ENCODE assay signal across 23 cellular contexts in genomic region chrX:130560558-130560957, GRCh38.
"Had no signal": no experiment of that assay in that cellular context is flagged by ENCODE, and none has a peak within 500 bp of the region (broad histone marks: within the 10 kb centered on the region; RNA-seq: fewer than 3 reads in every experiment).

No MANE protein-coding gene starts in this region.

- H3K27me3 ChIP-seq: esophagus squamous epithelium, gastroesophageal sphincter, right atrium auricular region, tibial artery had no signal

- H3K27me3 Mint-ChIP-seq: stimulated activated naive CD8-positive, alpha-beta T cell treated with anti-CD3 and anti-CD28 coated beads, Interleukin-15, Interleukin-2, amounts not matched to agents 100 ng/mL and 50 ng/mL, for 24 hours had no signal

- H3K4me1 Mint-ChIP-seq: activated naive CD4-positive, alpha-beta T cell treated with anti-CD3 and anti-CD28 coated beads, Interleukin-2, amount 50 U/mL, for 24 hours; central memory CD8-positive, alpha-beta T cell; T-cell had no signal

- H3K4me3 ChIP-seq: esophagus squamous epithelium, gastroesophageal sphincter, heart left ventricle, right atrium auricular region, tibial artery had no signal

- H3K9me3 ChIP-seq: esophagus squamous epithelium, gastroesophageal sphincter, heart left ventricle, right atrium auricular region, tibial artery had no signal

- H3K27ac ChIP-seq: esophagus squamous epithelium, gastroesophageal sphincter, heart left ventricle, right atrium auricular region, tibial artery, WERI-Rb-1 had no signal

- ATAC-seq: gastroesophageal sphincter, heart left ventricle, left cardiac atrium, T-cell had no signal

- H3K4me1 ChIP-seq: esophagus squamous epithelium, gastroesophageal sphincter, heart left ventricle, right atrium auricular region, tibial artery had no signal

- FAIRE-seq: colon, endothelial cell of umbilical vein, islet of Langerhans, TTC549 had no signal

- H3K36me3 Mint-ChIP-seq: activated naive CD4-positive, alpha-beta T cell treated with anti-CD3 and anti-CD28 coated beads, Interleukin-2, amount 50 U/mL, for 24 hours; T-cell had no signal

- H3K9me3 Mint-ChIP-seq: activated naive CD4-positive, alpha-beta T cell treated with anti-CD3 and anti-CD28 coated beads, Interleukin-2, amount 50 U/mL, for 24 hours; central memory CD8-positive, alpha-beta T cell; stimulated activated naive CD8-positive, alpha-beta T cell treated with anti-CD3 and anti-CD28 coated beads, Interleukin-15, Interleukin-2, amounts not matched to agents 100 ng/mL and 50 ng/mL, for 24 hours; T-cell had no signal

- H3K36me3 ChIP-seq: esophagus squamous epithelium, gastroesophageal sphincter, heart left ventricle, right atrium auricular region, tibial artery, WERI-Rb-1 had no signal

- H3K4me3 Mint-ChIP-seq: activated naive CD4-positive, alpha-beta T cell treated with anti-CD3 and anti-CD28 coated beads, Interleukin-2, amount 50 U/mL, for 24 hours; central memory CD8-positive, alpha-beta T cell; memory B cell; stimulated activated naive CD8-positive, alpha-beta T cell treated with anti-CD3 and anti-CD28 coated beads, Interleukin-15, Interleukin-2, amounts not matched to agents 100 ng/mL and 50 ng/mL, for 24 hours; T-cell had no signal

- DNase-seq: activated gamma-delta T cell treated with Interleukin-2 at 50 U/mL for 16 hours; activated T-cell treated with anti-CD3 and anti-CD28 coated beads, Interleukin-2, amount 50 U/mL, for 1 hour; aorta; effector memory CD4-positive, alpha-beta T cell; esophagus squamous epithelium; heart left ventricle; left cardiac atrium; posterior cingulate gyrus; stimulated activated CD4-positive, alpha-beta T cell treated with anti-CD3 and anti-CD28 coated beads, Interleukin-12 subunit alpha, Interleukin-12 subunit beta, amount 100 ng/mL, for 4 hours; stimulated activated CD4-positive, alpha-beta T cell treated with anti-CD3 and anti-CD28 coated beads, Interleukin-4, amount 100 ng/mL, for 4 hours; T-cell; tibial artery had no signal

- H3K27ac Mint-ChIP-seq: activated naive CD4-positive, alpha-beta T cell treated with anti-CD3 and anti-CD28 coated beads, Interleukin-2, amount 50 U/mL, for 24 hours; memory B cell; stimulated activated naive CD8-positive, alpha-beta T cell treated with anti-CD3 and anti-CD28 coated beads, Interleukin-15, Interleukin-2, amounts not matched to agents 100 ng/mL and 50 ng/mL, for 24 hours; T-cell had no signal
